9 cellular contexts compared by ENCODE assay signal in the genomic region with DNA sequence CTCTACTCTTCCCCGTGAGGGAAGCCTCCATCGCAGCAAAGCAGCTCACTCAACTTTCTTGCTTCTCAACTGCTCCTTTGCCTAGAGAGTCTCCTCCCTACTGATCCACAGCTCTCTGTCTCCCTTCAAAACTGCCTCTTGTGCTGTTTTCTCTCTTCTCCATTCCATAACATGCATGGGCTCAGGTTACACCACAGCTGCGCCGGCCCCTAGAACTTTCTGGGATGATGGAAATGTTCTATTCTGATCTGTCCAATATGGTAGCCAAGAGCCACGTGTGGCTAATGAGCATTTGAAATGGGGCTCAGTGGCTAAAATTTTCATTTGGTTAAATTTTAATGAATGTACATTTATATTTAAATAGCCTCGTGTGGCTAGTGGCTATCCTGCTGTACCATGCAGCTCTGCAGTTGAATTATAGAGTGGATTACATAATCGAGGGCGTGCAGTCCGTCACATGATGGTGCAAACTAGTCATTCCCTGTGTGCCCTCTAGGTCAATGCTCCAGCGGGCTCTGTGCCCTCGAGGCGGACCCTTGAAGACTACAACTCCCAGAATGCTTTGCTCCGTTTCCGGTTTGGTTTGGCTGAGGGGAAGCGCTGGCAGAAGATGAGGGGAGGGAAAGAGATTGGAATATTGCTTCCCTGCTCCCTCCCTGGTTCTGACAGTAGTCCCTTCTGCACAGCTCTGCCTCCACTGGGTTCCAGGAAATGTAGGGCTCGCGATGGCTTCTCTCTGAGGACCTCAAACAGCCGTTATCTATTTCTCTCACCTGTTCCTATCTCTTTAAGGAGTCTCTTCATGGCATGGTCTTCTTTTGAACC.
DNase-seq lines count a peak whose midpoint lies in the region; ATAC-seq, FAIRE-seq and TF ChIP-seq lines count a peak whose summit lies in the region.
"Had no signal": no experiment of that assay in that cellular context is flagged by ENCODE, and none has a peak within 500 bp of the region (broad histone marks: within the 10 kb centered on the region; RNA-seq: fewer than 3 reads in every experiment).

No MANE protein-coding gene starts in this region.

- H3K36me3 ChIP-seq in NT2/D1 (ENCODE audit: insufficient read depth, insufficient read length, low read length) (no peaks in the 10 kb centered on the region), parathyroid adenoma (ENCODE audit: control insufficient read depth, insufficient read depth, low read length) (no peaks in the 10 kb centered on the region), stomach (no peaks in the 10 kb centered on the region)

- no peaks in the 10 kb centered on the region for H3K27me3 ChIP-seq in NT2/D1 (ENCODE audit: insufficient read depth, insufficient read length)
- H3K27me3 ChIP-seq in parathyroid adenoma (ENCODE audit: control insufficient read depth, insufficient read depth, low read length): no peaks in the 10 kb centered on the region
- H3K27me3 ChIP-seq in stomach: peaks cover 0 to 58% (median 4%) of the 10 kb centered on the region in 3 donors

- H2AFZ ChIP-seq in parathyroid adenoma: peak overlapping the region; percentile 48

- 29 to 35% (median 32%) methylated on average over 18 of the region's 18 CpGs for WGBS in stomach, 5 donors

- peak; percentile 42 for DNase-seq in H54 (ENCODE audit: insufficient read length, low spot score)
- DNase-seq in NT2/D1 (ENCODE audit: low read depth, low spot score): peak; percentile 30
- peak; percentile 85 for DNase-seq in fibroblast of pulmonary artery (ENCODE audit: low read depth)
- DNase-seq in stomach: no peak
- DNase-seq in AML-193 (lab: John Stamatoyannopoulos, UW): no peak

- no peak for TF ChIP-seq EP300 in stomach (IDR thresholded peaks at IDR 0.05)

- no peak for TF ChIP-seq CTCF in fibroblast of pulmonary artery (IDR thresholded peaks at IDR 0.05; ENCODE audit: low read length, missing control alignments)
- no peak for TF ChIP-seq CTCF in parathyroid adenoma (IDR thresholded peaks at IDR 0.05)
- no peak for TF ChIP-seq CTCF in stomach (IDR thresholded peaks at IDR 0.05)

- ATAC-seq in GM19467 (IDR thresholded peaks at IDR 0.05; ENCODE audit: unreplicated experiment): no peak
- ATAC-seq in HG03196 (IDR thresholded peaks at IDR 0.05; ENCODE audit: unreplicated experiment): no peak
- ATAC-seq: Panc1 had no signal

- H3K9ac ChIP-seq in NT2/D1 (ENCODE audit: insufficient read length, low read depth): no peak overlapping the region
- no peak overlapping the region for H3K9ac ChIP-seq in parathyroid adenoma

- H3K27ac ChIP-seq in parathyroid adenoma: no peak overlapping the region
- H3K27ac ChIP-seq in stomach: no peak overlapping the region

- H3K4me2 ChIP-seq in parathyroid adenoma (ENCODE audit: low read length): peak overlapping the region; percentile 43

- TF ChIP-seq POLR2A in H54 (IDR thresholded peaks at IDR 0.05; ENCODE audit: low read depth, low read length) (no peak), stomach (IDR thresholded peaks at IDR 0.05) (no peak)

- H3K4me3 ChIP-seq in NT2/D1 (ENCODE audit: insufficient read length, low read depth) (no peak overlapping the region), fibroblast of pulmonary artery (replicated peaks; ENCODE audit: low read depth, low read length) (no peak overlapping the region), parathyroid adenoma (ENCODE audit: low read depth, low read length) (no peak overlapping the region), stomach (no peak overlapping the region)

- peaks cover 7% of the 10 kb centered on the region; the same call in 1 of the 2 replicates for H3K9me3 ChIP-seq in NT2/D1 (ENCODE audit: insufficient read depth, low read length)
- no peaks in the 10 kb centered on the region for H3K9me3 ChIP-seq in parathyroid adenoma (ENCODE audit: control insufficient read depth, low read length)
- peaks cover 0 to 18% (median 9%) of the 10 kb centered on the region in 4 donors for H3K9me3 ChIP-seq in stomach

- H3K4me1 ChIP-seq in NT2/D1 (ENCODE audit: insufficient read depth, insufficient read length) (no peaks in the 10 kb centered on the region), parathyroid adenoma (peaks cover 3% of the 10 kb centered on the region), stomach (peaks cover 0 to 6% (median 0%) of the 10 kb centered on the region in 4 donors)

- H3K79me2 ChIP-seq in parathyroid adenoma: no peaks in the 10 kb centered on the region

- FAIRE-seq in H54 (lab: Jason Lieb, UNC): no peak

- intact Hi-C loops in stomach (cut with DNase I; ENCODE audit: low total_unique reads): no loop called here

Comparison
In these comparisons a context has a peak if more than half of its experiments do, and no peak if none do; other contexts are left out.
1. DNase-seq: peak in H54 (single experiment), NT2/D1 (single experiment) and fibroblast of pulmonary artery (single experiment); none in stomach (single experiment) and AML-193 (0 of 2).